In genomic region chr11:128548655-128549255, GRCh38 we compare ENCODE assay signal across 8 cellular contexts. TPM values are rescaled to one million over a fixed set of nuclear protein-coding genes. Genes with fewer than 3 reads are reported as not detected.
DNase-seq lines count a peak whose midpoint lies in the region; ATAC-seq and TF ChIP-seq lines count a peak whose summit lies in the region.

No MANE protein-coding gene starts in this region.

- H3K4me3 ChIP-seq in esophagus (ENCODE audit: low read depth in 1 of 2, low read length in 2 of 2) (peak overlapping the region; percentile 30 to 42), mucosa of stomach (ENCODE audit: low read length) (peak overlapping the region; percentile 18), urinary bladder (ENCODE audit: low read depth, low read length) (peak overlapping the region; percentile 46)

- DNase-seq in UCSD-AML1 (lab: John Stamatoyannopoulos, UW; ENCODE audit: unreplicated experiment), result peak; percentile 83
- no peak for DNase-seq in NCI-H1105 treated with DMSO at 0.1 percent for 48 hours (lab: John Stamatoyannopoulos, UW)
- no peak for DNase-seq in middle frontal gyrus (ENCODE audit: extremely low spot score, low spot score)

- 2 to 3% methylated on average over 32 of the region's 32 CpGs for WGBS in esophagus, 2 donors
- 1% methylated on average over 32 of the region's 32 CpGs for WGBS in urinary bladder

- H3K36me3 ChIP-seq in esophagus (ENCODE audit: control insufficient read depth in 2 of 2, insufficient read depth in 2 of 2, low read length in 1 of 2) (no peaks in the 10 kb centered on the region), mucosa of stomach (ENCODE audit: control insufficient read depth, insufficient read depth, low read length) (no peaks in the 10 kb centered on the region), urinary bladder (ENCODE audit: insufficient read depth) (no peaks in the 10 kb centered on the region)

- no peak for ATAC-seq in GM18867 (IDR thresholded peaks at IDR 0.05; ENCODE audit: unreplicated experiment)

- H3K27ac ChIP-seq in esophagus (ENCODE audit: low read depth in 2 of 2, low read length in 1 of 2), result peak overlapping the region; percentile 50 to 80
- peak overlapping the region; percentile 71 for H3K27ac ChIP-seq in urinary bladder (ENCODE audit: low read depth)

- no peaks in the 10 kb centered on the region for H3K9me3 ChIP-seq in esophagus (ENCODE audit: control insufficient read depth in 2 of 2, insufficient read depth in 1 of 2, low read depth in 1 of 2, low read length in 1 of 2)
- H3K9me3 ChIP-seq in mucosa of stomach (ENCODE audit: control insufficient read depth, low read length), result no peaks in the 10 kb centered on the region

- H3K9ac ChIP-seq in mucosa of stomach (ENCODE audit: low read length), result peak overlapping the region; percentile 42

- peak; percentile 23 for TF ChIP-seq POLR2A in GM19193 (IDR thresholded peaks at IDR 0.05; ENCODE audit: extremely low read depth, insufficient read depth, insufficient read length)

- H3K4me1 ChIP-seq in esophagus (ENCODE audit: control insufficient read depth in 2 of 2, insufficient read depth in 2 of 2, low read length in 1 of 2) (no peaks in the 10 kb centered on the region), mucosa of stomach (ENCODE audit: control insufficient read depth, insufficient read depth, low read length) (peaks cover 7% of the 10 kb centered on the region), urinary bladder (ENCODE audit: insufficient read depth) (no peaks in the 10 kb centered on the region)

- no peaks in the 10 kb centered on the region for H3K27me3 ChIP-seq in esophagus (ENCODE audit: control insufficient read depth in 1 of 2, insufficient read depth in 2 of 2, low read length in 2 of 2)
- no peaks in the 10 kb centered on the region for H3K27me3 ChIP-seq in mucosa of stomach (ENCODE audit: control insufficient read depth, insufficient read depth, low read length)

RNA-seq across cellular contexts. Expression of gene ETS1, which starts 38.6 kb away (rescaled TPM):
- 1 to 10 TPM; 3.0 to 3.9 TPM for polyA plus RNA-seq in esophagus
- total RNA-seq in urinary bladder, result 64.0 TPM
- polyA plus RNA-seq in urinary bladder, result 35.6 TPM
